ENCODE assay signal across 1 cellular context in genomic region chr2:149587220-149587949, GRCh38.
TF ChIP-seq lines count a peak whose summit lies in the region.

Gene MMADHC (minus strand): TSS chr2:149587775. CDS start chr2:149587097, 678 bp downstream.

TF ChIP-seq in HepG2, 621 proteins besides CTCF, POLR2A, EP300 and RAD21 (continued from another document and continues in another):
- TF ChIP-seq DDIT3 (CRISPR knock-in tag; IDR thresholded peaks at IDR 0.05) (no peak), CREB1 (IDR thresholded peaks at IDR 0.05) (peak; percentile 86), CREB1 (CRISPR knock-in tag; IDR thresholded peaks at IDR 0.05) (peak; percentile 89), FOXA3 (CRISPR knock-in tag; IDR thresholded peaks at IDR 0.05) (peak; percentile 59), RBM22 (optimal IDR thresholded peaks at IDR 0.05; ENCODE audit: low read length) (no peak), NFYC (CRISPR knock-in tag; IDR thresholded peaks at IDR 0.05) (peak; percentile 77), ZNF382 (CRISPR knock-in tag; IDR thresholded peaks at IDR 0.05; ENCODE audit: borderline replicate concordance) (no peak), MAFF (IDR thresholded peaks at IDR 0.05; ENCODE audit: low read depth, low read length) (no peak), ZNF292 (CRISPR knock-in tag; IDR thresholded peaks at IDR 0.05; ENCODE audit: borderline replicate concordance, low read depth) (peak; percentile 87), MBD4 (IDR thresholded peaks at IDR 0.05; ENCODE audit: borderline replicate concordance, low read length) (no peak), ZNF34 (CRISPR knock-in tag; IDR thresholded peaks at IDR 0.05; ENCODE audit: borderline replicate concordance) (peak; percentile 93; the same call in 1 of the 2 replicates), BCL3 (CRISPR knock-in tag; IDR thresholded peaks at IDR 0.05) (peak; percentile 91; the same call in 1 of the 2 replicates), GATAD2A (CRISPR knock-in tag; IDR thresholded peaks at IDR 0.05) (peak; percentile 45), HIC2 (CRISPR knock-in tag; IDR thresholded peaks at IDR 0.05; ENCODE audit: low read depth) (peak; percentile 65; the same call in 1 of the 2 replicates), ZBTB43 (CRISPR knock-in tag; conservative IDR thresholded peaks at IDR 0.05) (peak; percentile 25), ZBTB7B (CRISPR knock-in tag; IDR thresholded peaks at IDR 0.05) (peak; percentile 82), ZBTB2 (CRISPR knock-in tag; IDR thresholded peaks at IDR 0.05; ENCODE audit: low read depth) (no peak), ELF4 (CRISPR knock-in tag; IDR thresholded peaks at IDR 0.05; ENCODE audit: borderline replicate concordance) (peak; percentile 14; the same call in 1 of the 2 replicates), ZNF720 (CRISPR knock-in tag; IDR thresholded peaks at IDR 0.05) (no peak), ZNF816 (CRISPR knock-in tag; IDR thresholded peaks at IDR 0.05; ENCODE audit: borderline replicate concordance) (peak; percentile 61; the same call in 1 of the 2 replicates), ZNF317 (CRISPR knock-in tag; IDR thresholded peaks at IDR 0.05) (0 out of 2 replicates have a peak, but pooled peaks have one; percentile 73), HNRNPK (IDR thresholded peaks at IDR 0.05; ENCODE audit: low read depth, low read length, poor library complexity, severe bottlenecking) (peak; percentile 66), ZMYM3 (CRISPR knock-in tag; IDR thresholded peaks at IDR 0.05) (peak; percentile 12; the same call in 1 of the 2 replicates), ZNF343 (CRISPR knock-in tag; IDR thresholded peaks at IDR 0.05) (peak; percentile 93), BORCS8-MEF2B (CRISPR knock-in tag; IDR thresholded peaks at IDR 0.05) (peak; percentile 88), ZFP41 (CRISPR knock-in tag; IDR thresholded peaks at IDR 0.05; ENCODE audit: borderline replicate concordance) (no peak), PRPF4 (IDR thresholded peaks at IDR 0.05; ENCODE audit: low read depth, low read length, poor library complexity, severe bottlenecking) (no peak), FOXK2 (IDR thresholded peaks at IDR 0.05) (no peak), FOSL1 (CRISPR knock-in tag; IDR thresholded peaks at IDR 0.05; ENCODE audit: borderline replicate concordance) (no peak), ZMYM2 (CRISPR knock-in tag; IDR thresholded peaks at IDR 0.05) (0 out of 2 replicates have a peak, but pooled peaks have one; percentile 56), ZNF136 (CRISPR knock-in tag; IDR thresholded peaks at IDR 0.05; ENCODE audit: low read depth) (peak; percentile 78; the same call in 1 of the 2 replicates), ZNF776 (CRISPR knock-in tag; IDR thresholded peaks at IDR 0.05) (peak; percentile 69; the same call in 1 of the 2 replicates), ZNF546 (CRISPR knock-in tag; conservative IDR thresholded peaks at IDR 0.05) (peak; percentile 92), MBNL3 (CRISPR knock-in tag; conservative IDR thresholded peaks at IDR 0.05) (no peak), ZNF780A (CRISPR knock-in tag; IDR thresholded peaks at IDR 0.05) (no peak), ZNF263 (CRISPR knock-in tag; IDR thresholded peaks at IDR 0.05) (peak; percentile 31; the same call in 1 of the 2 replicates), ZNF3 (CRISPR knock-in tag; IDR thresholded peaks at IDR 0.05) (no peak), ZC3H13 (CRISPR knock-in tag; IDR thresholded peaks at IDR 0.05) (peak; percentile 72; the same call in 1 of the 2 replicates), ARHGAP35 (CRISPR knock-in tag; IDR thresholded peaks at IDR 0.05; ENCODE audit: borderline replicate concordance) (peak; percentile 80; the same call in 1 of the 2 replicates), PAXIP1 (CRISPR knock-in tag; conservative IDR thresholded peaks at IDR 0.05) (peak; percentile 83), RORA (CRISPR knock-in tag; IDR thresholded peaks at IDR 0.05) (no peak), ZNF619 (CRISPR knock-in tag; IDR thresholded peaks at IDR 0.05) (peak; percentile 63; the same call in 1 of the 2 replicates), ZNF773 (CRISPR knock-in tag; IDR thresholded peaks at IDR 0.05; ENCODE audit: borderline replicate concordance) (peak; percentile 44; the same call in 1 of the 2 replicates), TBX2 (CRISPR knock-in tag; IDR thresholded peaks at IDR 0.05; ENCODE audit: borderline replicate concordance) (peak; percentile 86), MIER3 (CRISPR knock-in tag; IDR thresholded peaks at IDR 0.05; ENCODE audit: borderline replicate concordance) (peak; percentile 51; the same call in 1 of the 2 replicates), ZNF737 (CRISPR knock-in tag; IDR thresholded peaks at IDR 0.05; ENCODE audit: borderline replicate concordance) (no peak), SPEN (CRISPR knock-in tag; IDR thresholded peaks at IDR 0.05; ENCODE audit: low read depth) (peak; percentile 88), ZNF841 (CRISPR knock-in tag; IDR thresholded peaks at IDR 0.05; ENCODE audit: borderline replicate concordance) (0 out of 2 replicates have a peak, but pooled peaks have one; percentile 57), HMG20B (CRISPR knock-in tag; conservative IDR thresholded peaks at IDR 0.05) (0 out of 2 replicates have a peak, but pooled peaks have one; percentile 26), THYN1 (CRISPR knock-in tag; IDR thresholded peaks at IDR 0.05; ENCODE audit: borderline replicate concordance, low read depth) (peak; percentile 10; the same call in 1 of the 2 replicates), ZNF704 (CRISPR knock-in tag; IDR thresholded peaks at IDR 0.05; ENCODE audit: borderline replicate concordance) (0 out of 2 replicates have a peak, but pooled peaks have one; percentile 86), ZNF20 (CRISPR knock-in tag; IDR thresholded peaks at IDR 0.05) (no peak), NAIF1 (CRISPR knock-in tag; IDR thresholded peaks at IDR 0.05; ENCODE audit: borderline replicate concordance) (peak; percentile 95), ZNF24 (IDR thresholded peaks at IDR 0.05) (peak; percentile 38; the same call in 1 of the 2 replicates), HOXD1 (CRISPR knock-in tag; IDR thresholded peaks at IDR 0.05) (no peak), ELF1 (CRISPR knock-in tag; IDR thresholded peaks at IDR 0.05) (peak; percentile 78), ZNF572 (CRISPR knock-in tag; IDR thresholded peaks at IDR 0.05) (peak; percentile 97), TCF7L2 (IDR thresholded peaks at IDR 0.05; ENCODE audit: low read depth, low read length) (no peak)
